9 cellular contexts compared by ENCODE assay signal in genomic region chr18:49725809-49726514, GRCh38.
DNase-seq lines count a peak whose midpoint lies in the region; ATAC-seq and TF ChIP-seq lines count a peak whose summit lies in the region.
"Had no signal": no experiment of that assay in that cellular context is flagged by ENCODE, and none has a peak within 500 bp of the region (broad histone marks: within the 10 kb centered on the region; RNA-seq: fewer than 3 reads in every experiment).

No MANE protein-coding gene starts in this region.

- TF ChIP-seq POLR2A in breast epithelium (IDR thresholded peaks at IDR 0.05) (no peak), tibial nerve (IDR thresholded peaks at IDR 0.05) (no peak)

- no peak overlapping the region for H3K9ac ChIP-seq in HUES48 (ENCODE audit: low read depth, low read length)

- H3K36me3 ChIP-seq in HUES48 (ENCODE audit: control insufficient read depth, insufficient read depth, low read length) = no peaks in the 10 kb centered on the region
- no peaks in the 10 kb centered on the region for H3K36me3 ChIP-seq in breast epithelium
- no peaks in the 10 kb centered on the region for H3K36me3 ChIP-seq in kidney epithelial cell (ENCODE audit: control insufficient read depth, insufficient read depth, low read length)
- no peaks in the 10 kb centered on the region for H3K36me3 ChIP-seq in tibial nerve

- no peak overlapping the region for H3K4me3 ChIP-seq in HUES48 (ENCODE audit: low read depth, low read length)
- H3K4me3 ChIP-seq in breast epithelium = no peak overlapping the region
- no peak overlapping the region for H3K4me3 ChIP-seq in kidney epithelial cell (ENCODE audit: low read depth, low read length)
- no peak overlapping the region for H3K4me3 ChIP-seq in tibial nerve

- H3K4me1 Mint-ChIP-seq in stimulated activated naive B cell treated with anti-CD40 and anti-IgM and Interleukin-4, amounts not matched to agents 10 μg/mL and 1 μg/mL and 100 μg/mL, for 72 hours = peaks cover 2 to 4% of the 10 kb centered on the region in 2 donors

- no peaks in the 10 kb centered on the region for H3K27me3 ChIP-seq in HUES48 (ENCODE audit: control insufficient read depth, insufficient read depth, low read length)
- no peaks in the 10 kb centered on the region for H3K27me3 ChIP-seq in breast epithelium
- no peaks in the 10 kb centered on the region for H3K27me3 ChIP-seq in kidney epithelial cell (ENCODE audit: control insufficient read depth, insufficient read depth, low read length)
- no peaks in the 10 kb centered on the region for H3K27me3 ChIP-seq in tibial nerve

- intact Hi-C loops in breast epithelium (cut with DNase I; ENCODE audit: low total_unique reads) = loop anchor here (5.0 kb wide), 1 partner anchor 1184 kb away; no protein-coding TSS in a partner anchor

- DNase-seq in breast epithelium (ENCODE audit: low spot score in 2 of 2) = no peak
- DNase-seq in kidney epithelial cell (ENCODE audit: low read depth) = peak; percentile 89
- DNase-seq in tibial nerve (ENCODE audit: low spot score in 2 of 2) = peak; percentile 55 to 60
- no peak for DNase-seq in stimulated activated naive B cell treated with anti-CD40 and anti-IgM and Interleukin-4, amounts not matched to agents 10 μg/mL and 1 μg/mL and 100 μg/mL, for 72 hours
- no peak for DNase-seq in NCI-H2227 (lab: John Stamatoyannopoulos, UW; ENCODE audit: unreplicated experiment)
- DNase-seq: SW 1271 had no signal

- peaks cover 4 to 26% of the 10 kb centered on the region in 2 donors for H3K27me3 Mint-ChIP-seq in stimulated activated naive B cell treated with anti-CD40 and anti-IgM and Interleukin-4, amounts not matched to agents 10 μg/mL and 1 μg/mL and 100 μg/mL, for 72 hours

- H3K4me3 Mint-ChIP-seq in stimulated activated naive B cell treated with anti-CD40 and anti-IgM and Interleukin-4, amounts not matched to agents 10 μg/mL and 1 μg/mL and 100 μg/mL, for 72 hours = no peak overlapping the region

- H3K27ac ChIP-seq in HUES48 (ENCODE audit: low read depth, low read length) (peak overlapping the region; percentile 94), breast epithelium (peak overlapping the region; percentile 0 to 43), tibial nerve (peak overlapping the region in 2 of 4 donors; percentile 25 to 68)

- H3K9me3 Mint-ChIP-seq in stimulated activated naive B cell treated with anti-CD40 and anti-IgM and Interleukin-4, amounts not matched to agents 10 μg/mL and 1 μg/mL and 100 μg/mL, for 72 hours = no peaks in the 10 kb centered on the region

- no peaks in the 10 kb centered on the region for H3K36me3 Mint-ChIP-seq in stimulated activated naive B cell treated with anti-CD40 and anti-IgM and Interleukin-4, amounts not matched to agents 10 μg/mL and 1 μg/mL and 100 μg/mL, for 72 hours

- H3K27ac Mint-ChIP-seq in stimulated activated naive B cell treated with anti-CD40 and anti-IgM and Interleukin-4, amounts not matched to agents 10 μg/mL and 1 μg/mL and 100 μg/mL, for 72 hours = no peak overlapping the region

- 29 to 44% methylated on average over 9 of the region's 9 CpGs for WGBS in tibial nerve, 2 donors

- no peak for TF ChIP-seq CTCF in breast epithelium (IDR thresholded peaks at IDR 0.05)
- no peak for TF ChIP-seq CTCF in kidney epithelial cell (IDR thresholded peaks at IDR 0.05; ENCODE audit: insufficient read depth, low read length, poor library complexity, severe bottlenecking)
- peak in 1 of 5 experiments; percentile 9 for TF ChIP-seq CTCF in tibial nerve (IDR thresholded peaks at IDR 0.05)

- TF ChIP-seq EP300 in tibial nerve (IDR thresholded peaks at IDR 0.05) = no peak

- H3K9me3 ChIP-seq in HUES48 (ENCODE audit: control insufficient read depth, insufficient read depth, low read length) = no peaks in the 10 kb centered on the region
- no peaks in the 10 kb centered on the region for H3K9me3 ChIP-seq in breast epithelium
- H3K9me3 ChIP-seq in tibial nerve = no peaks in the 10 kb centered on the region

- ATAC-seq in stimulated activated naive B cell treated with anti-CD40 and anti-IgM and Interleukin-4, amounts not matched to agents 10 μg/mL and 1 μg/mL and 100 μg/mL, for 72 hours (replicated peaks) = no peak
- ATAC-seq in HG02588 (IDR thresholded peaks at IDR 0.05; ENCODE audit: unreplicated experiment) (no peak), HG03095 (IDR thresholded peaks at IDR 0.05; ENCODE audit: unreplicated experiment) (no peak)

- peaks cover 10% of the 10 kb centered on the region for H3K4me1 ChIP-seq in HUES48 (ENCODE audit: control insufficient read depth, insufficient read depth, low read length)
- no peaks in the 10 kb centered on the region for H3K4me1 ChIP-seq in breast epithelium
- H3K4me1 ChIP-seq in tibial nerve = peaks cover 0 to 26% (median 0%) of the 10 kb centered on the region in 4 donors

Comparison
In these comparisons a context has a peak if more than half of its experiments do, and no peak if none do; other contexts are left out.
1. DNase-seq: peak in kidney epithelial cell (single experiment) and tibial nerve (2 of 2); none in breast epithelium (0 of 2), stimulated activated naive B cell treated with anti-CD40 and anti-IgM and Interleukin-4, amounts not matched to agents 10 μg/mL and 1 μg/mL and 100 μg/mL, for 72 hours (single experiment) and NCI-H2227 (single experiment).